Comparison of ENCODE assay signal across 14 cellular contexts in the genomic region with DNA sequence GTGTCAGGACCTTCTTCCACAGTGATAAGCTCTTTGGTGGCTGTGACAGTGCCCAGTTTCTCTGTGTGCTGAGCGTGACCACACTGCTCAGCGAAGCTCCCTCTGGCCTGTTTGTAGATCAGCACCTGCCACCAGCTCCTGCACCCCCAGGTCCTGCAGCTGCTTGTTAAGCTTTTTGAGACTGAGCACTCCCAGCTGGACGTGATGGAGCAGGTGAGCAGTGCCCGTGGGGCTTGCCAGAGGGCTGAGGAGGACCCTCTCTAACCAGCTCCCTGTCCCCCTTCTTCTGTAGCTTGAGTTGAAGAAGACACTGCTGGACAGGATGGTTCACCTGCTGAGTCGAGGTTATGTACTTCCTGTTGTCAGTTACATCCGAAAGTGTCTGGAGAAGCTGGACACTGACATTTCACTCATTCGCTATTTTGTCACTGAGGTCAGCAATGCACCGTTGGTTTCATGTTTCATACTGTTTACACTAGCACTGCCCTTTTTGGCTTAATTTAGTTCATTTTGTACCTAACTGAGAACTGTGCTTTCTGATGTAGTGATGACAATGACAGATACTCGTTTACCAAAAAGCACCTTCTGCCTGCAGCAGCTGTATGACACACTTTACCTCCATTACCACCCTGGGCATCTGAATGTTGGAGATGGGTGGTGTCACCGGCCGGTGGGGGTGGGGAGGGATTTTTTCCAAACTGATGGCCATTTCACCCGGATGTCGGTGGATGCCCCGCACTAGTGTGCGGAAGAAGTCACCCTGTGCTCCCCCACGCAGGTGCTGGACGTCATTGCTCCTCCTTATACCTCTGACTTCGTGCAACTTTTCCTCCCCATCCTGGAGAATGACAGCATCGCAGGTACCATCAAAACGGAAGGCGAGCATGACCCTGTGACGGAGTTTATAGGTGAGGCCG. TPM values are rescaled to one million over a fixed set of nuclear protein-coding genes. Genes with fewer than 3 reads are reported as not detected.
A peak's percentile ranks its signal among the peaks of the same experiment; 100 is the strongest.
DNase-seq lines count a peak whose midpoint lies in the region; ATAC-seq and TF ChIP-seq lines count a peak whose summit lies in the region.
"Had no signal": no experiment of that assay in that cellular context is flagged by ENCODE, and none has a peak within 500 bp of the region (broad histone marks: within the 10 kb centered on the region; RNA-seq: fewer than 3 reads in every experiment).

No MANE protein-coding gene starts in this region.

- peaks cover 30 to 72% of the 10 kb centered on the region in 2 donors for H3K4me1 Mint-ChIP-seq in stimulated activated naive B cell treated with anti-CD40 and anti-IgM and Interleukin-4, amounts not matched to agents 10 μg/mL and 1 μg/mL and 100 μg/mL, for 72 hours
- H3K4me1 Mint-ChIP-seq in natural killer cell, result peaks cover 0 to 4% of the 10 kb centered on the region in 2 donors
- H3K4me1 Mint-ChIP-seq: mesothelial cell of epicardium had no signal

- H3K27me3 Mint-ChIP-seq in stimulated activated naive B cell treated with anti-CD40 and anti-IgM and Interleukin-4, amounts not matched to agents 10 μg/mL and 1 μg/mL and 100 μg/mL, for 72 hours, result no peaks in the 10 kb centered on the region
- H3K27me3 Mint-ChIP-seq in natural killer cell (ENCODE audit: low read depth in 2 of 2), result no peaks in the 10 kb centered on the region

- H3K36me3 Mint-ChIP-seq in stimulated activated naive B cell treated with anti-CD40 and anti-IgM and Interleukin-4, amounts not matched to agents 10 μg/mL and 1 μg/mL and 100 μg/mL, for 72 hours, result peaks cover 69 to 82% of the 10 kb centered on the region in 2 donors
- H3K36me3 Mint-ChIP-seq in natural killer cell, result peaks cover 14% of the 10 kb centered on the region

- no peaks in the 10 kb centered on the region for H3K9me3 Mint-ChIP-seq in stimulated activated naive B cell treated with anti-CD40 and anti-IgM and Interleukin-4, amounts not matched to agents 10 μg/mL and 1 μg/mL and 100 μg/mL, for 72 hours
- H3K9me3 Mint-ChIP-seq in natural killer cell, result no peaks in the 10 kb centered on the region
- H3K9me3 Mint-ChIP-seq: activated T-cell treated with anti-CD3 and anti-CD28 coated beads, Interleukin-2, amount 50 U/mL, for 72 hours; mesothelial cell of epicardium had no signal

- peak overlapping the region; percentile 95 for H3K27ac Mint-ChIP-seq in stimulated activated naive B cell treated with anti-CD40 and anti-IgM and Interleukin-4, amounts not matched to agents 10 μg/mL and 1 μg/mL and 100 μg/mL, for 72 hours
- no peak overlapping the region for H3K27ac Mint-ChIP-seq in natural killer cell
- H3K27ac Mint-ChIP-seq: mesothelial cell of epicardium had no signal

- H3K27ac ChIP-seq in coronary artery, result no peak overlapping the region
- H3K27ac ChIP-seq: WERI-Rb-1 had no signal

- ATAC-seq in stimulated activated naive B cell treated with anti-CD40 and anti-IgM and Interleukin-4, amounts not matched to agents 10 μg/mL and 1 μg/mL and 100 μg/mL, for 72 hours (replicated peaks), result peak; percentile 54 to 57
- ATAC-seq in GM19035 (IDR thresholded peaks at IDR 0.05; ENCODE audit: unreplicated experiment) (no peak), natural killer cell (no peak)

- TF ChIP-seq CTCF in coronary artery (IDR thresholded peaks at IDR 0.05), result no peak
- no peak for TF ChIP-seq CTCF in natural killer cell (IDR thresholded peaks at IDR 0.05)

- no peak overlapping the region for H3K4me3 ChIP-seq in coronary artery

- peak overlapping the region; percentile 41 to 53 for H3K4me3 Mint-ChIP-seq in stimulated activated naive B cell treated with anti-CD40 and anti-IgM and Interleukin-4, amounts not matched to agents 10 μg/mL and 1 μg/mL and 100 μg/mL, for 72 hours
- H3K4me3 Mint-ChIP-seq in natural killer cell, result no peak overlapping the region
- H3K4me3 Mint-ChIP-seq: activated T-cell treated with anti-CD3 and anti-CD28 coated beads, Interleukin-2, amount 50 U/mL, for 72 hours; mesothelial cell of epicardium had no signal

- intact Hi-C loops in natural killer cell (cut with micrococcal nuclease), result no loop called here

- peak; percentile 60 for DNase-seq in activated effector memory CD4-positive, alpha-beta T cell treated with anti-CD3 and anti-CD28 coated beads, Interleukin-2, amount 50 U/mL, for 16 hours
- DNase-seq in activated effector memory CD4-positive, alpha-beta T cell treated with Interleukin-2 at 50 U/mL for 16 hours, result no peak
- DNase-seq in NCI-H2196 treated with DMSO at 0.1 percent for 48 hours (lab: John Stamatoyannopoulos, UW; ENCODE audit: unreplicated experiment) (peak; percentile 21), coronary artery (ENCODE audit: low spot score) (peak; percentile 67), NCI-H510A treated with DMSO at 0.1 percent for 48 hours (lab: John Stamatoyannopoulos, UW) (no peak), natural killer cell (no peak)
- DNase-seq in stimulated activated naive B cell treated with anti-CD40 and anti-IgM and Interleukin-4, amounts not matched to agents 10 μg/mL and 1 μg/mL and 100 μg/mL, for 72 hours, result no peak
- DNase-seq: activated T-cell treated with anti-CD3 and anti-CD28 coated beads, Interleukin-2, amount 50 U/mL, for 72 hours; effector CD4-positive, alpha-beta T cell; trophoblast cell; WERI-Rb-1 had no signal

RNA-seq across cellular contexts. Expression of a gene that starts 12.5 kb away (rescaled TPM):
- total RNA-seq in natural killer cell, result 100 to 1,000 TPM in 1 of 3 donors, 10 to 100 TPM in 2; 75.7 to 105 (median 92.6) TPM

RNA-seq across cellular contexts. Expression of a gene that starts 13.5 kb away (rescaled TPM):
- 10 to 100 TPM; 30.5 to 52.5 (median 42.3) TPM for total RNA-seq in natural killer cell

RNA-seq across cellular contexts. Expression of a gene that starts 25.6 kb away (rescaled TPM):
- total RNA-seq in natural killer cell, result 10 to 100 TPM in 2 of 3 donors, 1 to 10 TPM in 1; 4.3 to 46.9 (median 18.8) TPM
- total RNA-seq: activated T-cell treated with anti-CD3 and anti-CD28 coated beads, Interleukin-2, amount 50 U/mL, for 72 hours; fibroblast of villous mesenchyme; mesothelial cell of epicardium had no signal

RNA-seq across cellular contexts. Expression of a gene that starts 38.5 kb away (rescaled TPM):
- 10 to 100 TPM; 45.9 to 58.0 (median 50.8) TPM for total RNA-seq in natural killer cell

RNA-seq across cellular contexts. Expression of a gene that starts 49.0 kb away (rescaled TPM):
- 10 to 100 TPM; 49.3 to 51.6 (median 51.4) TPM for total RNA-seq in natural killer cell

Comparison
In these comparisons a context has a peak if more than half of its experiments do, and no peak if none do; other contexts are left out.
1. DNase-seq: peak in activated effector memory CD4-positive, alpha-beta T cell treated with anti-CD3 and anti-CD28 coated beads, Interleukin-2, amount 50 U/mL, for 16 hours (single experiment), NCI-H2196 treated with DMSO at 0.1 percent for 48 hours (single experiment) and coronary artery (single experiment); none in activated effector memory CD4-positive, alpha-beta T cell treated with Interleukin-2 at 50 U/mL for 16 hours (single experiment), stimulated activated naive B cell treated with anti-CD40 and anti-IgM and Interleukin-4, amounts not matched to agents 10 μg/mL and 1 μg/mL and 100 μg/mL, for 72 hours (single experiment), NCI-H510A treated with DMSO at 0.1 percent for 48 hours (single experiment) and natural killer cell (single experiment).
2. ATAC-seq: peak in stimulated activated naive B cell treated with anti-CD40 and anti-IgM and Interleukin-4, amounts not matched to agents 10 μg/mL and 1 μg/mL and 100 μg/mL, for 72 hours (2 of 2); none in GM19035 (single experiment) and natural killer cell (0 of 3).